ENCODE assay signal across 16 cellular contexts in genomic region chr5:108344103-108344822, GRCh38. TPM values are rescaled to one million over a fixed set of nuclear protein-coding genes. Genes with fewer than 3 reads are reported as not detected.
A peak's percentile ranks its signal among the peaks of the same experiment; 100 is the strongest.
DNase-seq lines count a peak whose midpoint lies in the region; ATAC-seq and TF ChIP-seq lines count a peak whose summit lies in the region.
"Had no signal": no experiment of that assay in that cellular context is flagged by ENCODE, and none has a peak within 500 bp of the region (broad histone marks: within the 10 kb centered on the region; RNA-seq: fewer than 3 reads in every experiment).

No MANE protein-coding gene starts in this region.

- H3K36me3 Mint-ChIP-seq in H9 (ENCODE audit: insufficient read depth in 1 of 3, low read depth in 3 of 3) = no peaks in the 10 kb centered on the region

- H4K91ac ChIP-seq in H9 (ENCODE audit: insufficient read length, low read depth, low read length) = no peak overlapping the region

- no peak for TF ChIP-seq POLR2A in transverse colon (IDR thresholded peaks at IDR 0.05)

- intact Hi-C loops in colonic mucosa (cut with DNase I) = loop anchor here (5.0 kb wide), 1 partner anchor 82 kb away; no protein-coding TSS in a partner anchor
- intact Hi-C loops in mucosa of descending colon (cut with DNase I, micrococcal nuclease) = loop anchor here (2.0 to 10.0 kb wide), 2 partner anchors 79 to 83 kb away; no protein-coding TSS in a partner anchor
- intact Hi-C loops in transverse colon (cut with DNase I; ENCODE audit: low total_unique reads) = loop anchor here (10.0 kb wide), 1 partner anchor 79 kb away; no protein-coding TSS in a partner anchor

- no peak overlapping the region for H3K4me3 Mint-ChIP-seq in H9
- H3K4me3 Mint-ChIP-seq: CD8-positive, alpha-beta T cell had no signal

- no peak overlapping the region for H2BK12ac ChIP-seq in H9 (ENCODE audit: insufficient read length, low read depth, low read length)

- no peaks in the 10 kb centered on the region for H3K27me3 Mint-ChIP-seq in H9 (ENCODE audit: low read depth)

- H3K14ac ChIP-seq in H9 (ENCODE audit: insufficient read depth, low read length) = no peak overlapping the region

- H3K23ac ChIP-seq in H9 (ENCODE audit: insufficient read length, low read depth, low read length) = no peak overlapping the region

- no peak overlapping the region for H2BK15ac ChIP-seq in H9 (ENCODE audit: low read depth, low read length)

- H3K56ac ChIP-seq in H9 (ENCODE audit: insufficient read length, low read depth, low read length) = no peak overlapping the region

- H3K4me2 ChIP-seq in H9 (ENCODE audit: insufficient read depth, insufficient read length, low read length) = no peak overlapping the region
- H3K4me2 ChIP-seq: BLaER1 had no signal

- peak overlapping the region in 2 of 3 experiments; percentile 7 to 64; a peak in 2 of 7 replicates for H3K27ac Mint-ChIP-seq in H9
- H3K27ac Mint-ChIP-seq: CD8-positive, alpha-beta T cell had no signal

- no peak overlapping the region for H3K27ac ChIP-seq in H9 (ENCODE audit: insufficient read length, low read depth, low read length)
- H3K27ac ChIP-seq in colonic mucosa = peak overlapping the region; percentile 47
- H3K27ac ChIP-seq in transverse colon = peak overlapping the region; percentile 19 to 56 (median 41)
- H3K27ac ChIP-seq: BLaER1 had no signal

- TF ChIP-seq EP300 in transverse colon (IDR thresholded peaks at IDR 0.05; ENCODE audit: low read depth) = no peak

- DNase-seq in H9 = no peak
- DNase-seq in colonic mucosa = no peak
- peak in 1 of 3 donors; percentile 15 for DNase-seq in mucosa of descending colon
- DNase-seq in transverse colon = no peak
- DNase-seq in mesenteric fat pad (ENCODE audit: low spot score) = no peak
- DNase-seq: 8988T; Calu3; CD8-positive, alpha-beta T cell; DMS79 treated with DMSO at 0.1 percent for 48 hours; GF-D8; GOT3; H7; IMR-90 had no signal

- no peak overlapping the region for H3K18ac ChIP-seq in H9 (ENCODE audit: insufficient read length, low read depth, low read length)

- H3K9me3 Mint-ChIP-seq in H9 = no peaks in the 10 kb centered on the region
- H3K9me3 Mint-ChIP-seq: CD8-positive, alpha-beta T cell had no signal

- no CpG with 5 or more reads among the region's 5 CpGs for WGBS in H9 (ENCODE audit: extremely low coverage, insufficient read length, low lambda C conversion rate)
- 43 to 54% methylated on average over 5 of the region's 5 CpGs for WGBS in transverse colon (ENCODE audit: low coverage in 1 of 2), 2 donors

- H3K9ac ChIP-seq in H9 (ENCODE audit: extremely low read depth, insufficient read length, low read length) = no peak overlapping the region
- no peak overlapping the region for H3K9ac ChIP-seq in colonic mucosa (ENCODE audit: low read depth in 2 of 2, low read length in 2 of 2)
- H3K9ac ChIP-seq: BLaER1 had no signal

- no peaks in the 10 kb centered on the region for H3K4me1 Mint-ChIP-seq in H9

- no peak overlapping the region for H2BK120ac ChIP-seq in H9 (ENCODE audit: low read depth, low read length, poor library complexity, severe bottlenecking)

- H3K36me3 ChIP-seq in colonic mucosa = no peaks in the 10 kb centered on the region
- no peaks in the 10 kb centered on the region for H3K36me3 ChIP-seq in mucosa of descending colon (ENCODE audit: low read depth)
- no peaks in the 10 kb centered on the region for H3K36me3 ChIP-seq in transverse colon
- H3K36me3 ChIP-seq: BLaER1 had no signal

- H2BK5ac ChIP-seq in H9 (ENCODE audit: insufficient read length, low read length) = no peak overlapping the region

- H4K20me1 ChIP-seq in H9 (ENCODE audit: control insufficient read depth, insufficient read depth, insufficient read length) = no peaks in the 10 kb centered on the region
- H4K20me1 ChIP-seq: BLaER1 had no signal

- H3K4me1 ChIP-seq in H9 (ENCODE audit: insufficient read depth, low read length) (no peaks in the 10 kb centered on the region), colonic mucosa (no peaks in the 10 kb centered on the region), mucosa of descending colon (ENCODE audit: low read depth) (peaks cover 12% of the 10 kb centered on the region), transverse colon (peaks cover 0 to 31% (median 12%) of the 10 kb centered on the region in 4 donors)
- H3K4me1 ChIP-seq: BLaER1 had no signal

- H3K27me3 ChIP-seq in H9 (ENCODE audit: insufficient read depth, low read length) (no peaks in the 10 kb centered on the region), colonic mucosa (no peaks in the 10 kb centered on the region), transverse colon (no peaks in the 10 kb centered on the region)
- H3K27me3 ChIP-seq: BLaER1 had no signal

- H4K8ac ChIP-seq in H9 (replicated peaks; ENCODE audit: insufficient read length, low read depth, low read length) = no peak overlapping the region

- no peaks in the 10 kb centered on the region for H3K23me2 ChIP-seq in H9 (ENCODE audit: insufficient read length, low read depth, low read length, poor library complexity, severe bottlenecking)

- in situ Hi-C loops in transverse colon (cut with MboI; ENCODE audit: low pct_ligation_motif_present in 1 of 4, low pct_unique_long_range_greater_than_20kb in 1 of 4, low sequenced_read_pairs in 3 of 4) = loop anchor here in 2 of 4 donors (5.0 to 10.0 kb wide), 2 partner anchors 77 to 79 kb away; no protein-coding TSS in a partner anchor

- ATAC-seq in mucosa of descending colon = peak; percentile 82
- no peak for ATAC-seq in HG03280 (IDR thresholded peaks at IDR 0.05; ENCODE audit: unreplicated experiment)
- ATAC-seq in HG03342 (IDR thresholded peaks at IDR 0.05; ENCODE audit: unreplicated experiment) = no peak
- ATAC-seq: CD8-positive, alpha-beta T cell had no signal

- no peak overlapping the region for H3K4ac ChIP-seq in H9 (ENCODE audit: low read depth, low read length)

- H3K79me1 ChIP-seq in H9 (ENCODE audit: insufficient read depth, low read depth, low read length, poor library complexity, severe bottlenecking) = no peaks in the 10 kb centered on the region

- no peak overlapping the region for H3T11ph ChIP-seq in H9 (ENCODE audit: low read length)

- no peak overlapping the region for H4K5ac ChIP-seq in H9 (ENCODE audit: insufficient read length, low read depth, low read length)

- no peak overlapping the region for H2BK20ac ChIP-seq in H9 (ENCODE audit: low read depth, low read length, poor library complexity, severe bottlenecking)

- no peak overlapping the region for H2AK5ac ChIP-seq in H9 (ENCODE audit: insufficient read length, low read length)

- no peaks in the 10 kb centered on the region for H3K9me3 ChIP-seq in H9 (ENCODE audit: control insufficient read depth, low read depth, low read length)
- H3K9me3 ChIP-seq in colonic mucosa = no peaks in the 10 kb centered on the region
- no peaks in the 10 kb centered on the region for H3K9me3 ChIP-seq in mucosa of descending colon
- no peaks in the 10 kb centered on the region for H3K9me3 ChIP-seq in transverse colon
- H3K9me3 ChIP-seq: BLaER1 had no signal

- H3K4me3 ChIP-seq in colonic mucosa (no peak overlapping the region), mucosa of descending colon (no peak overlapping the region), transverse colon (peak overlapping the region in 1 of 4 donors; percentile 21)
- H3K4me3 ChIP-seq: BLaER1 had no signal

- TF ChIP-seq CTCF in H9 (conservative IDR thresholded peaks at IDR 0.05) = no peak
- no peak for TF ChIP-seq CTCF in colonic mucosa (IDR thresholded peaks at IDR 0.05)
- TF ChIP-seq CTCF in mucosa of descending colon (IDR thresholded peaks at IDR 0.05) = no peak
- TF ChIP-seq CTCF in transverse colon (IDR thresholded peaks at IDR 0.05) = no peak

- no peak overlapping the region for H2AFZ ChIP-seq in H9 (ENCODE audit: low read length)

- H3K79me2 ChIP-seq in H9 (ENCODE audit: insufficient read depth, low read length) = no peaks in the 10 kb centered on the region

RNA-seq across cellular contexts. Expression of gene FBXL17, which starts 37.6 kb away (rescaled TPM):
- total RNA-seq in H9 (2021) = 5.3 and 6.2 TPM in 2 replicates
- total RNA-seq in colonic mucosa = 10 to 100 TPM; 14.1 to 22.8 TPM
- total RNA-seq in mucosa of descending colon = 10 to 100 TPM; 22.8 to 25.6 (median 23.8) TPM
- 10 to 100 TPM; 17.7 to 99.5 (median 24.6) TPM for total RNA-seq in transverse colon
- total RNA-seq in mesenteric fat pad = 24.3 TPM
